Comparison of ENCODE assay signal across 11 cellular contexts in the genomic region with DNA sequence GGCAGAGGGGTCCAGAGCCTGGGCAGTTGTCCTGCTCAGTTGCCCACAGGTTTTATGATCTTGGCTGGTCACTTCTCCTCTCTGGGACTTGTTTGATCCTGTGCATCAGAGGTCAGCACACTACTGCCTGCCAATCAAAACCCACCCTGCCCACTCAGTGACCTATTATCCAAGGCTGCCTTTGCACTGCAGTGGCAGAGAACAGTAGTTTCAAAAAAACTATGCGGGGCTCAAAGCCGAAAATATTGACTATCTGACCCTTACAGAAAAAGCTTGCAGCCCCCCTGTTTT.
DNase-seq lines count a peak whose midpoint lies in the region; ATAC-seq, FAIRE-seq and TF ChIP-seq lines count a peak whose summit lies in the region.
"Had no signal": no experiment of that assay in that cellular context is flagged by ENCODE, and none has a peak within 500 bp of the region (broad histone marks: within the 10 kb centered on the region; RNA-seq: fewer than 3 reads in every experiment).

No MANE protein-coding gene starts in this region.

- H3K27ac ChIP-seq in A549 = no peak overlapping the region
- H3K27ac ChIP-seq in esophagus muscularis mucosa (replicated peaks in 1 of 4) = no peak overlapping the region
- H3K27ac ChIP-seq in neural progenitor cell = no peak overlapping the region
- H3K27ac ChIP-seq: HL-60 had no signal

- WGBS in A549 (ENCODE audit: missing lambda C conversion rate) = 83% methylated on average over 2 of the region's 2 CpGs
- WGBS in esophagus muscularis mucosa = 89% methylated on average over 2 of the region's 2 CpGs

- no peak for ATAC-seq in A549
- ATAC-seq in stimulated activated memory B cell treated with anti-CD40 and anti-IgM and Interleukin-4, amounts not matched to agents 10 μg/mL and 1 μg/mL and 100 μg/mL, for 72 hours = no peak
- ATAC-seq in stimulated activated naive CD8-positive, alpha-beta T cell treated with anti-CD3 and anti-CD28 coated beads, Interleukin-15, amount 100 ng/mL, for 72 hours = no peak
- ATAC-seq: HCT116 had no signal

- H3K79me2 ChIP-seq in neural progenitor cell (ENCODE audit: low read depth) = no peaks in the 10 kb centered on the region

- no peak for TF ChIP-seq POLR2A in A549 (IDR thresholded peaks at IDR 0.05; ENCODE audit: low read length)
- no peak for TF ChIP-seq POLR2A in esophagus muscularis mucosa (IDR thresholded peaks at IDR 0.05; ENCODE audit: low read depth)

- peaks cover 6% of the 10 kb centered on the region; the same call in 1 of the 2 replicates for H3K27me3 Mint-ChIP-seq in HFFc6 (ENCODE audit: insufficient read depth)
- no peaks in the 10 kb centered on the region for H3K27me3 Mint-ChIP-seq in neural progenitor cell (ENCODE audit: insufficient read depth, low read depth)
- peaks cover 15% of the 10 kb centered on the region for H3K27me3 Mint-ChIP-seq in stimulated activated memory B cell treated with anti-CD40 and anti-IgM and Interleukin-4, amounts not matched to agents 10 μg/mL and 1 μg/mL and 100 μg/mL, for 72 hours
- H3K27me3 Mint-ChIP-seq in stimulated activated naive CD8-positive, alpha-beta T cell treated with anti-CD3 and anti-CD28 coated beads, Interleukin-15, amount 100 ng/mL, for 72 hours = peaks cover 13% of the 10 kb centered on the region
- H3K27me3 Mint-ChIP-seq: B cell had no signal

- no peak overlapping the region for H3K4me3 ChIP-seq in A549
- no peak overlapping the region for H3K4me3 ChIP-seq in esophagus muscularis mucosa
- H3K4me3 ChIP-seq in neural progenitor cell = no peak overlapping the region

- no peak overlapping the region for H3K9ac ChIP-seq in neural progenitor cell

- intact Hi-C loops in esophagus muscularis mucosa (cut with DNase I) = loop anchor here (5.0 to 10.0 kb wide), 3 partner anchors 218 to 815 kb away; partner anchors contain the start of gene CYP26B1

- FAIRE-seq in A549 (lab: Jason Lieb, UNC) = no peak

- CTCF ChIA-PET in A549 (lab: Yijun Ruan, JAX) = interaction anchor here (1.1 to 2.6 kb wide), 4 partner anchors 11 to 651 kb away, joined by 3 to 12 read pairs (median 6); no protein-coding TSS in a partner anchor

- H3K27me3 ChIP-seq in esophagus muscularis mucosa = peaks cover 0 to 9% (median 0%) of the 10 kb centered on the region in 4 donors
- H3K27me3 ChIP-seq in neural progenitor cell = no peaks in the 10 kb centered on the region

- H3K36me3 ChIP-seq in esophagus muscularis mucosa (no peaks in the 10 kb centered on the region), neural progenitor cell (no peaks in the 10 kb centered on the region)

- H3K9me3 Mint-ChIP-seq in HFFc6 (no peaks in the 10 kb centered on the region), neural progenitor cell (no peaks in the 10 kb centered on the region)
- H3K9me3 Mint-ChIP-seq in stimulated activated memory B cell treated with anti-CD40 and anti-IgM and Interleukin-4, amounts not matched to agents 10 μg/mL and 1 μg/mL and 100 μg/mL, for 72 hours = no peaks in the 10 kb centered on the region
- no peaks in the 10 kb centered on the region for H3K9me3 Mint-ChIP-seq in stimulated activated naive CD8-positive, alpha-beta T cell treated with anti-CD3 and anti-CD28 coated beads, Interleukin-15, amount 100 ng/mL, for 72 hours

- POLR2A ChIA-PET in A549 (lab: Yijun Ruan, JAX) = no interaction called here

- H3K27ac Mint-ChIP-seq in HFFc6 = 0 out of 2 replicates have a peak overlapping the region, but pooled peaks have one; percentile 63
- peak overlapping the region; percentile 27 for H3K27ac Mint-ChIP-seq in neural progenitor cell
- H3K27ac Mint-ChIP-seq in stimulated activated memory B cell treated with anti-CD40 and anti-IgM and Interleukin-4, amounts not matched to agents 10 μg/mL and 1 μg/mL and 100 μg/mL, for 72 hours = no peak overlapping the region
- H3K27ac Mint-ChIP-seq in stimulated activated naive CD8-positive, alpha-beta T cell treated with anti-CD3 and anti-CD28 coated beads, Interleukin-15, amount 100 ng/mL, for 72 hours = no peak overlapping the region
- H3K27ac Mint-ChIP-seq: B cell; CD4-positive, alpha-beta memory T cell had no signal

- H3K4me1 Mint-ChIP-seq in HFFc6 (ENCODE audit: low read depth) (peaks cover 35% of the 10 kb centered on the region), neural progenitor cell (peaks cover 7% of the 10 kb centered on the region)
- H3K4me1 Mint-ChIP-seq in stimulated activated memory B cell treated with anti-CD40 and anti-IgM and Interleukin-4, amounts not matched to agents 10 μg/mL and 1 μg/mL and 100 μg/mL, for 72 hours = no peaks in the 10 kb centered on the region
- H3K4me1 Mint-ChIP-seq in stimulated activated naive CD8-positive, alpha-beta T cell treated with anti-CD3 and anti-CD28 coated beads, Interleukin-15, amount 100 ng/mL, for 72 hours = no peaks in the 10 kb centered on the region
- H3K4me1 Mint-ChIP-seq: B cell; CD4-positive, alpha-beta memory T cell had no signal

- H3K4me3 Mint-ChIP-seq in HFFc6 (no peak overlapping the region), neural progenitor cell (no peak overlapping the region)
- no peak overlapping the region for H3K4me3 Mint-ChIP-seq in stimulated activated memory B cell treated with anti-CD40 and anti-IgM and Interleukin-4, amounts not matched to agents 10 μg/mL and 1 μg/mL and 100 μg/mL, for 72 hours
- no peak overlapping the region for H3K4me3 Mint-ChIP-seq in stimulated activated naive CD8-positive, alpha-beta T cell treated with anti-CD3 and anti-CD28 coated beads, Interleukin-15, amount 100 ng/mL, for 72 hours
- H3K4me3 Mint-ChIP-seq: B cell; CD4-positive, alpha-beta memory T cell had no signal

- H3K4me2 ChIP-seq in A549 (peak overlapping the region; percentile 25; the same call in 1 of the 3 replicates), neural progenitor cell (no peak overlapping the region)

- H3F3A ChIP-seq in neural progenitor cell (ENCODE audit: low read depth) = no peaks in the 10 kb centered on the region

- H3K36me3 Mint-ChIP-seq in HFFc6 (ENCODE audit: low read depth) (no peaks in the 10 kb centered on the region), neural progenitor cell (no peaks in the 10 kb centered on the region)
- H3K36me3 Mint-ChIP-seq in stimulated activated memory B cell treated with anti-CD40 and anti-IgM and Interleukin-4, amounts not matched to agents 10 μg/mL and 1 μg/mL and 100 μg/mL, for 72 hours = no peaks in the 10 kb centered on the region
- H3K36me3 Mint-ChIP-seq: CD4-positive, alpha-beta memory T cell had no signal

- no peak for TF ChIP-seq EP300 in A549 (IDR thresholded peaks at IDR 0.05)
- TF ChIP-seq EP300 in esophagus muscularis mucosa (IDR thresholded peaks at IDR 0.05) = no peak

- no peak for DNase-seq in A549 (ENCODE audit: low read depth in 1 of 2, low spot score in 1 of 2)
- DNase-seq in HFFc6 = no peak
- DNase-seq in esophagus muscularis mucosa (ENCODE audit: extremely low spot score) = peak; percentile 66
- DNase-seq in neural progenitor cell (ENCODE audit: low spot score) = no peak
- no peak for DNase-seq in activated CD4-positive, alpha-beta T cell treated with anti-CD3 and anti-CD28 coated beads, Interleukin-2, amount 50 U/mL, for 4 hours
- DNase-seq in stimulated activated naive CD8-positive, alpha-beta T cell treated with anti-CD3 and anti-CD28 coated beads, Interleukin-15, amount 100 ng/mL, for 72 hours = no peak
- DNase-seq: CD4-positive, alpha-beta memory T cell had no signal

- H3K9me3 ChIP-seq in A549 (no peaks in the 10 kb centered on the region), esophagus muscularis mucosa (no peaks in the 10 kb centered on the region), neural progenitor cell (ENCODE audit: low read depth) (no peaks in the 10 kb centered on the region)

- H3K4me1 ChIP-seq in A549 (peaks cover 16% of the 10 kb centered on the region), esophagus muscularis mucosa (no peaks in the 10 kb centered on the region), neural progenitor cell (no peaks in the 10 kb centered on the region)

- H4K20me1 ChIP-seq in neural progenitor cell (ENCODE audit: low read depth) = no peaks in the 10 kb centered on the region

- TF ChIP-seq CTCF in A549 (IDR thresholded peaks at IDR 0.05) (no peak), HFFc6 (IDR thresholded peaks at IDR 0.05) (no peak), esophagus muscularis mucosa (IDR thresholded peaks at IDR 0.05) (no peak), neural progenitor cell (IDR thresholded peaks at IDR 0.05) (no peak)

- H2AFZ ChIP-seq in neural progenitor cell (replicated peaks) = no peak overlapping the region

- no peak for TF ChIP-seq RAD21 in A549 (conservative IDR thresholded peaks at IDR 0.05 in 1 of 2, IDR thresholded peaks at IDR 0.05 in 1 of 2)

TF ChIP-seq in A549, 52 proteins besides CTCF, POLR2A, EP300 and RAD21:
- no peak for TF ChIP-seq KDM5A (IDR thresholded peaks at IDR 0.05)
- no peak for TF ChIP-seq RFX5 (IDR thresholded peaks at IDR 0.05)
- no peak for TF ChIP-seq FOSL2 (IDR thresholded peaks at IDR 0.05)
- TF ChIP-seq FOSL2 (CRISPR knock-in tag; IDR thresholded peaks at IDR 0.05) = no peak
- no peak for TF ChIP-seq ESRRA (IDR thresholded peaks at IDR 0.05; ENCODE audit: borderline replicate concordance, low read length)
- TF ChIP-seq RNF2 (IDR thresholded peaks at IDR 0.05; ENCODE audit: borderline replicate concordance, low read depth) = no peak
- TF ChIP-seq RCOR1 (IDR thresholded peaks at IDR 0.05; ENCODE audit: low read depth, low read length) = no peak
- TF ChIP-seq CEBPB (IDR thresholded peaks at IDR 0.05) = no peak
- no peak for TF ChIP-seq SMC3 (IDR thresholded peaks at IDR 0.05)
- TF ChIP-seq CBX8 (IDR thresholded peaks at IDR 0.05) = no peak
- no peak for TF ChIP-seq TFCP2L1 (CRISPR knock-in tag; IDR thresholded peaks at IDR 0.05)
- TF ChIP-seq HEYL (CRISPR knock-in tag; IDR thresholded peaks at IDR 0.05) = no peak
- no peak for TF ChIP-seq BHLHE40 (IDR thresholded peaks at IDR 0.05; ENCODE audit: low read depth, low read length)
- TF ChIP-seq RARB (CRISPR knock-in tag; IDR thresholded peaks at IDR 0.05) = no peak
- no peak for TF ChIP-seq HOXA7 (CRISPR knock-in tag; IDR thresholded peaks at IDR 0.05)
- no peak for TF ChIP-seq CHD4 (IDR thresholded peaks at IDR 0.05; ENCODE audit: borderline replicate concordance)
- no peak for TF ChIP-seq TP53 (CRISPR knock-in tag; IDR thresholded peaks at IDR 0.05)
- no peak for TF ChIP-seq GATA3 (IDR thresholded peaks at IDR 0.05; ENCODE audit: borderline replicate concordance)
- TF ChIP-seq EHMT2 (IDR thresholded peaks at IDR 0.05; ENCODE audit: low read depth) = no peak

Comparison
In these comparisons a context has a peak if more than half of its experiments do, and no peak if none do; other contexts are left out.
1. H3K27ac Mint-ChIP-seq: peak in HFFc6 (single experiment) and neural progenitor cell (single experiment); none in stimulated activated memory B cell treated with anti-CD40 and anti-IgM and Interleukin-4, amounts not matched to agents 10 μg/mL and 1 μg/mL and 100 μg/mL, for 72 hours (single experiment) and stimulated activated naive CD8-positive, alpha-beta T cell treated with anti-CD3 and anti-CD28 coated beads, Interleukin-15, amount 100 ng/mL, for 72 hours (0 of 2).